ENCODE assay signal across 35 cellular contexts in the genomic region with DNA sequence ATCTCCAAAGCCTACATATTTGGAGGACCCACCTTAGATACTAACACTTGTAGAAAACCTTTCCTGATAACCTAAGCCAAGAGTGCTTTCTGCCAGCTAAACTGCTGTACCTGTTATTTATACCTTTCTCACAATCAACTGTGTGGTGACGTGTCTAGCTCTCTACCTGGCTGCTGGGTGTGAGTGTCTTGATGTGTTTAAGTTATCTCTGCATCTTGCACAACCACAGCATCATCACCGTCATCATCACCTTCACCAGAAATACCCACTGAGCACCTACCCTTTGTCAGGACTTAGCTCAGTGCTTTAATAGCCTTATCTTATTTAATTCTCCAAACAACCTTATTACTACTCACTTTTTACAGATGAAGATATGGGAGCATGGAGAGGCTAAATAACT.
"Had no signal": no experiment of that assay in that cellular context is flagged by ENCODE, and none has a peak within 500 bp of the region (broad histone marks: within the 10 kb centered on the region; RNA-seq: fewer than 3 reads in every experiment).

No MANE protein-coding gene starts in this region.

- H3K4me2 ChIP-seq: KMS-11 had no signal

- DNase-seq: Karpas-422, Kasumi-1, MG63, MM.1S, MV-4-11, NCI-H1048, NCI-H1092, NCI-H1092 treated with DMSO at 0.1 percent for 48 hours, NCI-H1105, NCI-H1105 treated with DMSO at 0.1 percent for 48 hours, NCI-H1417, NCI-H1417 treated with DMSO at 0.1 percent for 48 hours, NCI-H1436, NCI-H1436 treated with DMSO at 0.1 percent for 48 hours, NCI-H146, NCI-H1694, NCI-H1694 treated with DMSO at 0.1 percent for 48 hours, NCI-H187, NCI-H187 treated with DMSO at 0.1 percent for 48 hours, NCI-H1930, NCI-H2029, NCI-H2029 treated with DMSO at 0.1 percent for 48 hours, NCI-H2081, NCI-H2081 treated with DMSO at 0.1 percent for 48 hours, NCI-H2107, NCI-H2171, NCI-H2171 treated with DMSO at 0.1 percent for 48 hours, NCI-H2227 treated with DMSO at 0.1 percent for 48 hours, NCI-H226, NCI-H345, NCI-H446, NCI-H446 treated with DMSO at 0.1 percent for 48 hours, NCI-H510A, NCI-H510A treated with DMSO at 0.1 percent for 48 hours had no signal

- H3K4me3 ChIP-seq: MG63 had no signal

- H3K9ac ChIP-seq: KMS-11 had no signal

- H3K36me3 ChIP-seq: MG63 had no signal

- H3K27ac ChIP-seq: KMS-11 had no signal

- H3K9me3 ChIP-seq: MG63 had no signal
